Comparison of ENCODE assay signal across 11 cellular contexts in the genomic region with DNA sequence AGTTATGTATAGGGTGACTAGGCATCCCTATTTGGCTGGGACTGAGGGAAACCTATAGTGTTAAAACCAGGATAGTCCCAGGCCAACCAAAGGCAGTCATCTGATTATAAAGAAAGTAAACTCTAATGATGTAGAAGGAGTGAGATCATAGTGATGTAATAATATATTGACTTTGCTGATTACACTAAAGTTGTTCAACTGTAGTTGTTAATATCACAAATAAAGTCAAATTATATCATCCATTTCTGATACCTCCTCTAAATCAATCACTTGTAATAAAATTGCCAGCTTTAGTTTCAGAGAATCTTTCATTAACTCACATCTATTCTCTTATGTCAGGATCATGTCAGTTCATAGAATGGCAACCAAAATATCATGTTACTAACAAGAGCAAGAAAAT.
"Had no signal": no experiment of that assay in that cellular context is flagged by ENCODE, and none has a peak within 500 bp of the region (broad histone marks: within the 10 kb centered on the region; RNA-seq: fewer than 3 reads in every experiment).

No MANE protein-coding gene starts in this region.

- FAIRE-seq: H1, H54 had no signal

- ATAC-seq: GM23338, HCT116 had no signal

- H3K27ac ChIP-seq: GM23248 had no signal

- H2AFZ ChIP-seq: GM23248, GM23338 had no signal

- H3K4me3 ChIP-seq: GM23248, GM23338, HAP-1 had no signal

- H3K4me2 ChIP-seq: GM23338 had no signal

- H3K36me3 ChIP-seq: HAP-1 had no signal

- H3K4me1 ChIP-seq: HAP-1 had no signal

- H3K9ac ChIP-seq: GM23248 had no signal

- H3K9me3 ChIP-seq: HAP-1 had no signal

- DNase-seq: GM23248, GOT3, H7, H9, HCEC 1CT, HFFc6 had no signal
